ENCODE assay signal across 27 cellular contexts in genomic region chr1:59443355-59443754, GRCh38.
DNase-seq lines count a peak whose midpoint lies in the region; ATAC-seq, FAIRE-seq and TF ChIP-seq lines count a peak whose summit lies in the region.
"Had no signal": no experiment of that assay in that cellular context is flagged by ENCODE, and none has a peak within 500 bp of the region (broad histone marks: within the 10 kb centered on the region; RNA-seq: fewer than 3 reads in every experiment).

No MANE protein-coding gene starts in this region.

- H3K36me3 ChIP-seq in SJCRH30 (no peaks in the 10 kb centered on the region), psoas muscle (ENCODE audit: insufficient read depth in 1 of 2, low read depth in 1 of 2) (no peaks in the 10 kb centered on the region), pancreas (no peaks in the 10 kb centered on the region)
- H3K36me3 ChIP-seq: ascending aorta; BLaER1 treated with 17β-estradiol and CSF1 and Interleukin-3, amounts not matched to agents 10 nM and 100 nM; heart left ventricle; thoracic aorta had no signal

- intact Hi-C loops in psoas muscle (cut with DNase I) = no loop called here
- intact Hi-C loops in pancreas (cut with DNase I) = no loop called here

- peaks cover 4% of the 10 kb centered on the region for H3K36me3 Mint-ChIP-seq in HFFc6 (ENCODE audit: low read depth)
- no peaks in the 10 kb centered on the region for H3K36me3 Mint-ChIP-seq in natural killer cell treated with Interleukin-12 subunit alpha and Interleukin-12 subunit beta and Interleukin-15 and Interleukin-18, amount 100 ng/mL, for 72 hours
- H3K36me3 Mint-ChIP-seq: activated CD4-positive, alpha-beta memory T cell treated with anti-CD3 and anti-CD28 coated beads for 36 hours; activated naive CD4-positive, alpha-beta T cell treated with anti-CD3 and anti-CD28 coated beads, Interleukin-2, amount 10 ng/mL, durations not matched to agents 7 days and 5 days; T-cell had no signal

- ATAC-seq in psoas muscle (no peak), pancreas (no peak)
- ATAC-seq in natural killer cell treated with Interleukin-12 subunit alpha and Interleukin-12 subunit beta and Interleukin-15 and Interleukin-18, amount 100 ng/mL, for 72 hours = no peak
- ATAC-seq: activated CD4-positive, CD25-positive, alpha-beta regulatory T cell treated with anti-CD3 and anti-CD28 coated beads, Interleukin-2, amount 50 U/mL, for 24 hours; heart left ventricle; left cardiac atrium; T-cell had no signal

- DNase-seq in HFFc6 = peak; percentile 36
- peak; percentile 90 to 91 for DNase-seq in SJCRH30
- peak; percentile 16 to 52 for DNase-seq in cardiac fibroblast (ENCODE audit: low read depth in 2 of 2)
- DNase-seq in psoas muscle = no peak
- no peak for DNase-seq in pancreas
- DNase-seq in natural killer cell treated with Interleukin-12 subunit alpha and Interleukin-12 subunit beta and Interleukin-15 and Interleukin-18, amount 100 ng/mL, for 72 hours (ENCODE audit: low spot score) = no peak
- DNase-seq in iPS-NIHi11 (ENCODE audit: low spot score) = no peak
- DNase-seq: activated CD4-positive, alpha-beta memory T cell treated with anti-CD3 and anti-CD28 coated beads for 36 hours; activated CD8-positive, alpha-beta memory T cell treated with anti-CD3 and anti-CD28 coated beads, Interleukin-2, amount 50 U/mL, for 48 hours; activated naive CD4-positive, alpha-beta T cell treated with anti-CD3 and anti-CD28 coated beads, Interleukin-2, amount 10 ng/mL, durations not matched to agents 7 days and 5 days; cerebellar nuclear complex; COR-L47; DMS53; heart left ventricle; left cardiac atrium; mammary epithelial cell; NCI-H1105 treated with DMSO at 0.1 percent for 48 hours; NCI-H1930; NCI-H69; T-cell had no signal

- no peak for TF ChIP-seq CTCF in HFFc6 (IDR thresholded peaks at IDR 0.05)
- no peak for TF ChIP-seq CTCF in cardiac fibroblast (IDR thresholded peaks at IDR 0.05; ENCODE audit: low read depth, low read length)
- TF ChIP-seq CTCF in psoas muscle (IDR thresholded peaks at IDR 0.05) = no peak
- no peak for TF ChIP-seq CTCF in pancreas (IDR thresholded peaks at IDR 0.05)

- H3K4me3 ChIP-seq in SJCRH30 (no peak overlapping the region), cardiac fibroblast (replicated peaks in 1 of 2; ENCODE audit: low read depth in 2 of 2, low read length in 2 of 2) (no peak overlapping the region), psoas muscle (no peak overlapping the region), pancreas (no peak overlapping the region)
- H3K4me3 ChIP-seq: ascending aorta; BLaER1 treated with 17β-estradiol and CSF1 and Interleukin-3, amounts not matched to agents 10 nM and 100 nM; heart left ventricle; thoracic aorta had no signal

- H3K4me1 Mint-ChIP-seq in HFFc6 (ENCODE audit: low read depth) = peaks cover 69% of the 10 kb centered on the region
- peaks cover 0 to 2% of the 10 kb centered on the region in 2 donors for H3K4me1 Mint-ChIP-seq in natural killer cell treated with Interleukin-12 subunit alpha and Interleukin-12 subunit beta and Interleukin-15 and Interleukin-18, amount 100 ng/mL, for 72 hours (ENCODE audit: low read depth in 2 of 2)
- H3K4me1 Mint-ChIP-seq: activated naive CD4-positive, alpha-beta T cell treated with anti-CD3 and anti-CD28 coated beads, Interleukin-2, amount 10 ng/mL, durations not matched to agents 7 days and 5 days; T-cell had no signal

- no peak overlapping the region for H3K4me3 Mint-ChIP-seq in HFFc6
- H3K4me3 Mint-ChIP-seq in natural killer cell treated with Interleukin-12 subunit alpha and Interleukin-12 subunit beta and Interleukin-15 and Interleukin-18, amount 100 ng/mL, for 72 hours = no peak overlapping the region
- H3K4me3 Mint-ChIP-seq: activated CD4-positive, alpha-beta memory T cell treated with anti-CD3 and anti-CD28 coated beads for 36 hours; activated naive CD4-positive, alpha-beta T cell treated with anti-CD3 and anti-CD28 coated beads, Interleukin-2, amount 10 ng/mL, durations not matched to agents 7 days and 5 days; stimulated activated naive CD8-positive, alpha-beta T cell treated with anti-CD3 and anti-CD28 coated beads, Interleukin-15, Interleukin-2, amounts not matched to agents 100 ng/mL and 50 ng/mL, for 24 hours; T-cell had no signal

- H3K9me3 ChIP-seq in SJCRH30 (replicated peaks) (peaks cover 6% of the 10 kb centered on the region), psoas muscle (no peaks in the 10 kb centered on the region), pancreas (no peaks in the 10 kb centered on the region)
- H3K9me3 ChIP-seq: ascending aorta, heart left ventricle, thoracic aorta had no signal

- WGBS in psoas muscle, 3 donors = 7 to 22% (median 13%) methylated on average over 1 of the region's 1 CpG
- WGBS in pancreas, 2 donors = 14% methylated on average over 1 of the region's 1 CpG

- H3K9me3 Mint-ChIP-seq in HFFc6 = no peaks in the 10 kb centered on the region
- H3K9me3 Mint-ChIP-seq in natural killer cell treated with Interleukin-12 subunit alpha and Interleukin-12 subunit beta and Interleukin-15 and Interleukin-18, amount 100 ng/mL, for 72 hours = no peaks in the 10 kb centered on the region
- H3K9me3 Mint-ChIP-seq: activated CD4-positive, alpha-beta memory T cell treated with anti-CD3 and anti-CD28 coated beads for 36 hours; activated naive CD4-positive, alpha-beta T cell treated with anti-CD3 and anti-CD28 coated beads, Interleukin-2, amount 10 ng/mL, durations not matched to agents 7 days and 5 days; stimulated activated naive CD8-positive, alpha-beta T cell treated with anti-CD3 and anti-CD28 coated beads, Interleukin-15, Interleukin-2, amounts not matched to agents 100 ng/mL and 50 ng/mL, for 24 hours; T-cell had no signal

- no peaks in the 10 kb centered on the region for H3K27me3 Mint-ChIP-seq in HFFc6 (ENCODE audit: insufficient read depth)
- H3K27me3 Mint-ChIP-seq in natural killer cell treated with Interleukin-12 subunit alpha and Interleukin-12 subunit beta and Interleukin-15 and Interleukin-18, amount 100 ng/mL, for 72 hours = no peaks in the 10 kb centered on the region
- H3K27me3 Mint-ChIP-seq: activated CD4-positive, alpha-beta memory T cell treated with anti-CD3 and anti-CD28 coated beads for 36 hours; activated naive CD4-positive, alpha-beta T cell treated with anti-CD3 and anti-CD28 coated beads, Interleukin-2, amount 10 ng/mL, durations not matched to agents 7 days and 5 days; stimulated activated naive CD8-positive, alpha-beta T cell treated with anti-CD3 and anti-CD28 coated beads, Interleukin-15, Interleukin-2, amounts not matched to agents 100 ng/mL and 50 ng/mL, for 24 hours; T-cell had no signal

- H3K27ac ChIP-seq in SJCRH30 = peak overlapping the region; percentile 90
- peak overlapping the region; percentile 33 for H3K27ac ChIP-seq in psoas muscle
- H3K27ac ChIP-seq in pancreas = no peak overlapping the region
- H3K27ac ChIP-seq: ascending aorta; BLaER1 treated with 17β-estradiol and CSF1 and Interleukin-3, amounts not matched to agents 10 nM and 100 nM; heart left ventricle; thoracic aorta had no signal

- H3K27ac Mint-ChIP-seq in HFFc6 = peak overlapping the region; percentile 74
- no peak overlapping the region for H3K27ac Mint-ChIP-seq in natural killer cell treated with Interleukin-12 subunit alpha and Interleukin-12 subunit beta and Interleukin-15 and Interleukin-18, amount 100 ng/mL, for 72 hours
- H3K27ac Mint-ChIP-seq: activated CD4-positive, alpha-beta memory T cell treated with anti-CD3 and anti-CD28 coated beads for 36 hours; activated naive CD4-positive, alpha-beta T cell treated with anti-CD3 and anti-CD28 coated beads, Interleukin-2, amount 10 ng/mL, durations not matched to agents 7 days and 5 days; T-cell had no signal

- no peak for FAIRE-seq in pancreas (lab: Jason Lieb, UNC)
- FAIRE-seq: GM19239, RCC 7860 had no signal

- no peaks in the 10 kb centered on the region for H3K27me3 ChIP-seq in SJCRH30
- no peaks in the 10 kb centered on the region for H3K27me3 ChIP-seq in psoas muscle (ENCODE audit: insufficient read depth in 3 of 3, low read length in 2 of 3)
- no peaks in the 10 kb centered on the region for H3K27me3 ChIP-seq in pancreas
- H3K27me3 ChIP-seq: ascending aorta; BLaER1 treated with 17β-estradiol and CSF1 and Interleukin-3, amounts not matched to agents 10 nM and 100 nM; heart left ventricle had no signal

- H3K4me1 ChIP-seq in SJCRH30 (peaks cover 32% of the 10 kb centered on the region), psoas muscle (peaks cover 61% of the 10 kb centered on the region), pancreas (no peaks in the 10 kb centered on the region)

Comparison
In these comparisons a context has a peak if more than half of its experiments do, and no peak if none do; other contexts are left out.
1. DNase-seq: peak in HFFc6 (single experiment), SJCRH30 (2 of 2) and cardiac fibroblast (2 of 2); none in psoas muscle (0 of 2), pancreas (0 of 6), natural killer cell treated with Interleukin-12 subunit alpha and Interleukin-12 subunit beta and Interleukin-15 and Interleukin-18, amount 100 ng/mL, for 72 hours (single experiment) and iPS-NIHi11 (single experiment).
2. H3K27ac ChIP-seq: peak in SJCRH30 (single experiment) and psoas muscle (single experiment); none in pancreas (0 of 4).